22 cellular contexts compared by ENCODE assay signal in the genomic region with DNA sequence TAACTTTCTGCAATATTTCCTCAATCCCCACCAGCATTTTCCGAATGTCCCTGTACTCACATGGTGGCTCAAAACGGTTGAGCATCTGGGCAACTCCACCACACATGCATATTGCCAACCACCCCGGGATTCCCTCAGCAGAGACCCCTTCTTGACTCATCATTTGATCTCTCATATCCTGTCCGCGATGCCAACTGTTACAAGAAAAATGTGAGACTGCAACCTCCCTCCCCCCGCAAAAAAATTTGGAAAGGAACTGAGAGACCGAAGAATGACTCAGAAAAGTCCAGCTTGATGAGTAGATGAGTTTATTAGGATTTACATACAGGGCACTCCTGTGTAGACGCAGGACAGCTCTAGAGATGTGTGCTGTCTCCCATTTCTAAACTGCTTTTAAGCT.
A peak's percentile ranks its signal among the peaks of the same experiment; 100 is the strongest.
DNase-seq lines count a peak whose midpoint lies in the region; ATAC-seq and TF ChIP-seq lines count a peak whose summit lies in the region.
"Had no signal": no experiment of that assay in that cellular context is flagged by ENCODE, and none has a peak within 500 bp of the region (broad histone marks: within the 10 kb centered on the region; RNA-seq: fewer than 3 reads in every experiment).

No MANE protein-coding gene starts in this region.

- no peaks in the 10 kb centered on the region for H3K4me1 ChIP-seq in GM23248 (ENCODE audit: insufficient read depth)
- no peaks in the 10 kb centered on the region for H3K4me1 ChIP-seq in RWPE2 (ENCODE audit: insufficient read depth, poor library complexity, severe bottlenecking)
- no peaks in the 10 kb centered on the region for H3K4me1 ChIP-seq in fibroblast of lung (ENCODE audit: control insufficient read depth, extremely low read depth, insufficient read depth, low read length)
- H3K4me1 ChIP-seq in testis: no peaks in the 10 kb centered on the region
- H3K4me1 ChIP-seq: adrenal gland had no signal

- in situ Hi-C loops in GM23248 (cut with MboI): no loop called here

- no peaks in the 10 kb centered on the region for H3K4me1 Mint-ChIP-seq in activated CD4-positive, alpha-beta T cell treated with anti-CD3 and anti-CD28 coated beads, Interleukin-2, amount 10 ng/mL, durations not matched to agents 7 days and 5 days
- H3K4me1 Mint-ChIP-seq: activated B cell treated with CpG ODN at 0.5 μM for 24 hours; activated CD8-positive, alpha-beta memory T cell treated with anti-CD3 and anti-CD28 coated beads, Interleukin-2, amount 10 ng/mL, durations not matched to agents 7 days and 5 days; naive thymus-derived CD4-positive, alpha-beta T cell had no signal

- POLR2A ChIA-PET in activated CD4-positive, alpha-beta T cell treated with anti-CD3 and anti-CD28 coated beads, Interleukin-2, amount 10 ng/mL, durations not matched to agents 7 days and 5 days (lab: Charles Lee): no interaction called here

- H3K9me3 Mint-ChIP-seq in activated CD4-positive, alpha-beta T cell treated with anti-CD3 and anti-CD28 coated beads, Interleukin-2, amount 10 ng/mL, durations not matched to agents 7 days and 5 days: no peaks in the 10 kb centered on the region
- H3K9me3 Mint-ChIP-seq: activated B cell treated with CpG ODN at 0.5 μM for 24 hours; activated naive CD4-positive, alpha-beta T cell treated with anti-CD3 and anti-CD28 coated beads for 36 hours; CD4-positive, alpha-beta memory T cell; naive thymus-derived CD4-positive, alpha-beta T cell had no signal

- no peaks in the 10 kb centered on the region for H3F3A ChIP-seq in GM23248 (ENCODE audit: insufficient read depth)

- no peak overlapping the region for H3K4me3 Mint-ChIP-seq in activated CD4-positive, alpha-beta T cell treated with anti-CD3 and anti-CD28 coated beads, Interleukin-2, amount 10 ng/mL, durations not matched to agents 7 days and 5 days
- H3K4me3 Mint-ChIP-seq: activated B cell treated with CpG ODN at 0.5 μM for 24 hours; activated CD8-positive, alpha-beta memory T cell treated with anti-CD3 and anti-CD28 coated beads, Interleukin-2, amount 10 ng/mL, durations not matched to agents 7 days and 5 days; activated naive CD4-positive, alpha-beta T cell treated with anti-CD3 and anti-CD28 coated beads for 36 hours; CD4-positive, alpha-beta memory T cell; naive thymus-derived CD4-positive, alpha-beta T cell had no signal

- H4K20me1 ChIP-seq in GM23248 (ENCODE audit: insufficient read depth) (no peaks in the 10 kb centered on the region), fibroblast of lung (ENCODE audit: control insufficient read depth, extremely low read depth, insufficient read depth, low read length) (no peaks in the 10 kb centered on the region)

- CTCF ChIA-PET in activated CD4-positive, alpha-beta T cell treated with anti-CD3 and anti-CD28 coated beads, Interleukin-2, amount 10 ng/mL, durations not matched to agents 7 days and 5 days (lab: Charles Lee): interaction anchor here (0.6 kb wide), 1 partner anchor 13 kb away, joined by 4 read pairs; no protein-coding TSS in a partner anchor

- TF ChIP-seq CTCF in RWPE2 (IDR thresholded peaks at IDR 0.05; ENCODE audit: poor library complexity, severe bottlenecking): no peak
- no peak for TF ChIP-seq CTCF in fibroblast of lung (conservative IDR thresholded peaks at IDR 0.05 in 1 of 2, IDR thresholded peaks at IDR 0.05 in 1 of 2; ENCODE audit: low read depth in 1 of 2, low read length in 2 of 2)
- TF ChIP-seq CTCF in testis (IDR thresholded peaks at IDR 0.05): no peak

- H3K4me2 ChIP-seq in GM23248 (ENCODE audit: unreplicated experiment) (no peak overlapping the region), fibroblast of lung (ENCODE audit: extremely low read depth, insufficient read depth, low read length) (peak overlapping the region; percentile 30)

- WGBS in GM23248 (ENCODE audit: low coverage in 1 of 2, low lambda C conversion rate in 2 of 2, missing lambda C conversion rate in 2 of 2), 2 experiments: 17 to 22% methylated on average over 8 of the region's 8 CpGs
- WGBS in testis, 2 donors: 70 to 73% methylated on average over 8 of the region's 8 CpGs

- no peaks in the 10 kb centered on the region for H3K27me3 Mint-ChIP-seq in activated CD4-positive, alpha-beta T cell treated with anti-CD3 and anti-CD28 coated beads, Interleukin-2, amount 10 ng/mL, durations not matched to agents 7 days and 5 days
- H3K27me3 Mint-ChIP-seq: activated B cell treated with CpG ODN at 0.5 μM for 24 hours; activated CD8-positive, alpha-beta memory T cell treated with anti-CD3 and anti-CD28 coated beads, Interleukin-2, amount 10 ng/mL, durations not matched to agents 7 days and 5 days; CD4-positive, alpha-beta memory T cell; naive thymus-derived CD4-positive, alpha-beta T cell had no signal

- H3K4me3 ChIP-seq in GM23248 (no peak overlapping the region), RWPE2 (ENCODE audit: severe bottlenecking) (no peak overlapping the region), fibroblast of lung (replicated peaks in 1 of 4; ENCODE audit: control extremely low read depth in 1 of 4, insufficient read depth in 1 of 4, low read depth in 3 of 4, low read length in 4 of 4) (no peak overlapping the region), testis (no peak overlapping the region)
- H3K4me3 ChIP-seq: adrenal gland, thoracic aorta had no signal

- H3K9ac ChIP-seq in GM23248 (no peak overlapping the region), fibroblast of lung (ENCODE audit: insufficient read depth, low read length) (no peak overlapping the region)

- no peak overlapping the region for H2AFZ ChIP-seq in GM23248
- no peak overlapping the region for H2AFZ ChIP-seq in fibroblast of lung (ENCODE audit: low read length)

- H3K27me3 ChIP-seq in GM23248 (replicated peaks; ENCODE audit: insufficient read depth) (no peaks in the 10 kb centered on the region), RWPE2 (ENCODE audit: insufficient read depth, poor library complexity, severe bottlenecking) (no peaks in the 10 kb centered on the region), fibroblast of lung (ENCODE audit: control insufficient read depth, insufficient read depth, low read length) (no peaks in the 10 kb centered on the region), testis (no peaks in the 10 kb centered on the region)

- no peak overlapping the region for H3K27ac ChIP-seq in GM23248
- H3K27ac ChIP-seq in RWPE2 (ENCODE audit: poor library complexity, severe bottlenecking): no peak overlapping the region
- no peak overlapping the region for H3K27ac ChIP-seq in fibroblast of lung (ENCODE audit: insufficient read depth, low read length)
- H3K27ac ChIP-seq in testis: no peak overlapping the region
- H3K27ac ChIP-seq: adrenal gland, epithelial cell of prostate, thoracic aorta had no signal

- H3K9me3 ChIP-seq in GM23248 (ENCODE audit: low read depth) (no peaks in the 10 kb centered on the region), RWPE2 (ENCODE audit: severe bottlenecking) (no peaks in the 10 kb centered on the region), fibroblast of lung (ENCODE audit: control insufficient read depth, insufficient read depth, low read depth, low read length) (no peaks in the 10 kb centered on the region), testis (no peaks in the 10 kb centered on the region)
- H3K9me3 ChIP-seq: adrenal gland, thoracic aorta had no signal

- no peaks in the 10 kb centered on the region for H3K36me3 Mint-ChIP-seq in activated CD4-positive, alpha-beta T cell treated with anti-CD3 and anti-CD28 coated beads, Interleukin-2, amount 10 ng/mL, durations not matched to agents 7 days and 5 days (ENCODE audit: low read depth)
- H3K36me3 Mint-ChIP-seq: activated CD8-positive, alpha-beta memory T cell treated with anti-CD3 and anti-CD28 coated beads, Interleukin-2, amount 10 ng/mL, durations not matched to agents 7 days and 5 days; CD4-positive, alpha-beta memory T cell; naive thymus-derived CD4-positive, alpha-beta T cell had no signal

- H3K79me2 ChIP-seq in GM23248 (ENCODE audit: insufficient read depth) (no peaks in the 10 kb centered on the region), fibroblast of lung (ENCODE audit: control insufficient read depth, insufficient read depth, low read length) (no peaks in the 10 kb centered on the region)

- H3K36me3 ChIP-seq in GM23248 (ENCODE audit: low read depth) (no peaks in the 10 kb centered on the region), RWPE2 (ENCODE audit: low read depth) (no peaks in the 10 kb centered on the region), fibroblast of lung (ENCODE audit: control insufficient read depth, insufficient read depth, low read length) (no peaks in the 10 kb centered on the region), testis (ENCODE audit: low read depth, missing control alignments) (no peaks in the 10 kb centered on the region)
- H3K36me3 ChIP-seq: adrenal gland, thoracic aorta had no signal

- ATAC-seq in RWPE2 (ENCODE audit: low read depth): peak; percentile 45; the same call in 2 of the 3 replicates
- ATAC-seq: activated CD8-positive, alpha-beta memory T cell treated with anti-CD3 and anti-CD28 coated beads, Interleukin-2, amount 10 ng/mL, durations not matched to agents 7 days and 5 days; left ventricle myocardium superior; Right ventricle myocardium inferior had no signal

- H3K9me2 ChIP-seq in GM23248 (ENCODE audit: insufficient read depth): no peaks in the 10 kb centered on the region

- H3K27ac Mint-ChIP-seq in activated CD4-positive, alpha-beta T cell treated with anti-CD3 and anti-CD28 coated beads, Interleukin-2, amount 10 ng/mL, durations not matched to agents 7 days and 5 days: no peak overlapping the region
- H3K27ac Mint-ChIP-seq: activated B cell treated with CpG ODN at 0.5 μM for 24 hours; activated CD8-positive, alpha-beta memory T cell treated with anti-CD3 and anti-CD28 coated beads, Interleukin-2, amount 10 ng/mL, durations not matched to agents 7 days and 5 days; activated naive CD4-positive, alpha-beta T cell treated with anti-CD3 and anti-CD28 coated beads for 36 hours; naive thymus-derived CD4-positive, alpha-beta T cell had no signal

- DNase-seq in GM23248: peak; percentile 48
- no peak for DNase-seq in RWPE2 (ENCODE audit: low spot score)
- DNase-seq in fibroblast of lung (ENCODE audit: low read depth in 2 of 2): peak; percentile 2 to 59
- DNase-seq in stromal cell of bone marrow (ENCODE audit: low read depth): peak; percentile 0
- DNase-seq in testis: no peak
- DNase-seq in SHP77 (lab: John Stamatoyannopoulos, UW): no peak
- DNase-seq in T-helper 2 cell: no peak
- DNase-seq in activated CD4-positive, alpha-beta T cell treated with anti-CD3 and anti-CD28 coated beads, Interleukin-2, amount 10 ng/mL, durations not matched to agents 7 days and 5 days: no peak
- DNase-seq: activated B cell treated with CpG ODN at 0.5 μM for 24 hours; activated CD8-positive, alpha-beta memory T cell treated with anti-CD3 and anti-CD28 coated beads, Interleukin-2, amount 10 ng/mL, durations not matched to agents 7 days and 5 days; left ventricle myocardium superior; NCI-H1436 treated with DMSO at 0.1 percent for 48 hours; NCI-H2107; occipital lobe; stimulated activated naive CD4-positive, alpha-beta T cell treated with Interleukin-2 at 50 U/mL for 16 hours had no signal

- intact Hi-C loops in testis (cut with DNase I; ENCODE audit: low total_unique reads): no loop called here

- TF ChIP-seq POLR2A in testis (IDR thresholded peaks at IDR 0.05): no peak

Comparison
In these comparisons a context has a peak if more than half of its experiments do, and no peak if none do; other contexts are left out.
1. DNase-seq: peak in GM23248 (single experiment), fibroblast of lung (2 of 2) and stromal cell of bone marrow (single experiment); none in RWPE2 (single experiment), testis (single experiment), SHP77 (0 of 2), T-helper 2 cell (0 of 5) and activated CD4-positive, alpha-beta T cell treated with anti-CD3 and anti-CD28 coated beads, Interleukin-2, amount 10 ng/mL, durations not matched to agents 7 days and 5 days (single experiment).